10 cellular contexts compared by ENCODE assay signal in genomic region chr21:31872072-31872451, GRCh38. TPM values are rescaled to one million over a fixed set of nuclear protein-coding genes. Genes with fewer than 3 reads are reported as not detected.
DNase-seq lines count a peak whose midpoint lies in the region; ATAC-seq and TF ChIP-seq lines count a peak whose summit lies in the region.
"Had no signal": no experiment of that assay in that cellular context is flagged by ENCODE, and none has a peak within 500 bp of the region (broad histone marks: within the 10 kb centered on the region; RNA-seq: fewer than 3 reads in every experiment).

No MANE protein-coding gene starts in this region.

- H3K36me3 Mint-ChIP-seq in activated B cell treated with CpG ODN at 0.5 μM for 24 hours (ENCODE audit: low read depth): no peaks in the 10 kb centered on the region
- H3K36me3 Mint-ChIP-seq in HFFc6 (ENCODE audit: low read depth): no peaks in the 10 kb centered on the region

- H3K27me3 ChIP-seq in iPS-20b (ENCODE audit: insufficient read depth, low read length): peaks cover 42% of the 10 kb centered on the region

- no peaks in the 10 kb centered on the region for H3K9me3 ChIP-seq in iPS-20b (ENCODE audit: insufficient read depth, low read depth, low read length)

- no peaks in the 10 kb centered on the region for H3K9me3 Mint-ChIP-seq in activated B cell treated with CpG ODN at 0.5 μM for 24 hours
- peaks cover 4% of the 10 kb centered on the region; the same call in 1 of the 2 replicates for H3K9me3 Mint-ChIP-seq in HFFc6

- POLR2A ChIA-PET in activated B cell treated with CpG ODN at 0.5 μM for 24 hours (lab: Charles Lee): no interaction called here

- peak overlapping the region; percentile 54; the same call in 1 of the 2 replicates for H3K9ac ChIP-seq in iPS-20b (ENCODE audit: low read depth, low read length)

- CTCF ChIA-PET in activated B cell treated with CpG ODN at 0.5 μM for 24 hours (lab: Charles Lee): no interaction called here

- H3K27ac ChIP-seq in iPS-20b (ENCODE audit: low read length) (no peak overlapping the region), skin epidermis (peak overlapping the region in 5 of 21 experiments; percentile 39 to 83 (median 75))

- ATAC-seq in activated B cell treated with CpG ODN at 0.5 μM for 24 hours (ENCODE audit: low read depth) (no peak), GM18861 (IDR thresholded peaks at IDR 0.05; ENCODE audit: unreplicated experiment) (no peak), GM18867 (IDR thresholded peaks at IDR 0.05; ENCODE audit: unreplicated experiment) (no peak)

- peaks cover 8% of the 10 kb centered on the region for H3K4me1 Mint-ChIP-seq in activated B cell treated with CpG ODN at 0.5 μM for 24 hours
- H3K4me1 Mint-ChIP-seq in HFFc6 (ENCODE audit: low read depth): no peaks in the 10 kb centered on the region

- peak overlapping the region; percentile 59 for H3K4me3 ChIP-seq in iPS-20b (ENCODE audit: low read length)
- H3K4me3 ChIP-seq in skin epidermis: peak overlapping the region in 4 of 7 experiments; percentile 39 to 69 (median 64)

- H3K4me3 Mint-ChIP-seq in activated B cell treated with CpG ODN at 0.5 μM for 24 hours (peak overlapping the region; percentile 79), HFFc6 (no peak overlapping the region)

- no peak for TF ChIP-seq CTCF in activated B cell treated with CpG ODN at 0.5 μM for 24 hours (IDR thresholded peaks at IDR 0.05)
- TF ChIP-seq CTCF in HFFc6 (IDR thresholded peaks at IDR 0.05): no peak

- peaks cover 14% of the 10 kb centered on the region for H3K4me1 ChIP-seq in iPS-20b (ENCODE audit: insufficient read depth, low read length)

- intact Hi-C loops in activated B cell treated with CpG ODN at 0.5 μM for 24 hours (cut with micrococcal nuclease): loop anchor here (1.0 to 2.0 kb wide), 2 partner anchors 91 to 140 kb away; partner anchors contain the start of gene SCAF4

- no peak overlapping the region for H3K27ac Mint-ChIP-seq in activated B cell treated with CpG ODN at 0.5 μM for 24 hours
- no peak overlapping the region for H3K27ac Mint-ChIP-seq in HFFc6

- no peaks in the 10 kb centered on the region; the same call in 1 of the 2 replicates for H3K36me3 ChIP-seq in iPS-20b (ENCODE audit: insufficient read depth, low read depth, low read length)

- H3K27me3 Mint-ChIP-seq in activated B cell treated with CpG ODN at 0.5 μM for 24 hours (peaks cover 41% of the 10 kb centered on the region), HFFc6 (ENCODE audit: insufficient read depth) (peaks cover 18% of the 10 kb centered on the region)

- DNase-seq in NCI-H2227 treated with DMSO at 0.1 percent for 48 hours (lab: John Stamatoyannopoulos, UW) (peak; percentile 48), NCI-H2227 (lab: John Stamatoyannopoulos, UW; ENCODE audit: unreplicated experiment) (no peak), activated B cell treated with CpG ODN at 0.5 μM for 24 hours (no peak), HFFc6 (no peak)
- DNase-seq: RPMI8226; stimulated activated CD4-positive, alpha-beta T cell treated with anti-CD3 and anti-CD28 coated beads, Interleukin-4, amount 100 ng/mL, for 24 hours had no signal

RNA-seq across cellular contexts. Expression of gene HUNK, which starts 0.8 kb away (rescaled TPM):
- 0.51 and 1.5 TPM in 2 replicates for total RNA-seq in activated B cell treated with CpG ODN at 0.5 μM for 24 hours
- total RNA-seq in HFFc6 (2021; fragmentation: NEBNext Ultra II Directional; extraction: Animal tissue kit (Norgen Biotek cat#: 25700)): not detected
